ENCODE assay signal across 2 cellular contexts in the genomic region with DNA sequence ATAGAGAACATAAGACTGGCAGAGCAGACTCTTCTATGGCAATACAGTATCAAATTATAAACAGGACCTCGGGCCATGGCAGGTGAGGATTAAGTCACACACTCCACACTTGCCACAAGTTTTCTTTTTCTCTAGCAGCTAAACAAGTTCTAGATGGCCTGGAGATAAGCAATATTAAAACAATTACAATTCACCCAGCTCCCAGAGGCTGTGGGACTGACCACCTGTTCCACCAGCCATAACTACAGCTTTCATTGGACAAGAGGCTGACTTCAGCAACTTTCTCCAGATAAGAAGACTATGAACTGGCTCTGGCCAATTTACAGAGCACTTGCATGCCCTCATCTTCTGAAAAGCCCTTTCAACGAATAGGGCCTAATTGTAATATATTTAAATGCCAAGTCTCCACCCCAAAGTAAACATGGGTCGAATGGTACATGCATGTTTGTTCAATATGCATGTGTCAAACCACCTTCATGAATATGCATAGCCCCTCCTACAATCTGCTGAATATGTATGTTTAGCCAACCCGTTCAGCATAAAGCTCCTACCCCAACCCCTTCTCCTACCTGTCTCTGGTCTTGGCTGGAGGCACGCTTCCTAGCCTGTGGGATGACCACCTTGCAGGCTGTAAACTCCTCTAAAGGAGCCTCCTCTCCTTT.
TF ChIP-seq lines count a peak whose summit lies in the region.

No MANE protein-coding gene starts in this region.

TF ChIP-seq in GM23338, 12 proteins besides CTCF, POLR2A, EP300 and RAD21 (continues in another document):
- TF ChIP-seq POLR2AphosphoS5 (IDR thresholded peaks at IDR 0.05; ENCODE audit: low read depth) (no peak), JUNB (IDR thresholded peaks at IDR 0.05; ENCODE audit: unreplicated experiment) (no peak), ZNF331 (CRISPR knock-in tag; IDR thresholded peaks at IDR 0.05; ENCODE audit: low read depth) (no peak), STAT1 (IDR thresholded peaks at IDR 0.05; ENCODE audit: unreplicated experiment) (no peak), CREB1 (CRISPR knock-in tag; IDR thresholded peaks at IDR 0.05; ENCODE audit: low read depth) (no peak), NANOG (IDR thresholded peaks at IDR 0.05; ENCODE audit: borderline replicate concordance) (no peak)
- TF ChIP-seq, protein P1, sequence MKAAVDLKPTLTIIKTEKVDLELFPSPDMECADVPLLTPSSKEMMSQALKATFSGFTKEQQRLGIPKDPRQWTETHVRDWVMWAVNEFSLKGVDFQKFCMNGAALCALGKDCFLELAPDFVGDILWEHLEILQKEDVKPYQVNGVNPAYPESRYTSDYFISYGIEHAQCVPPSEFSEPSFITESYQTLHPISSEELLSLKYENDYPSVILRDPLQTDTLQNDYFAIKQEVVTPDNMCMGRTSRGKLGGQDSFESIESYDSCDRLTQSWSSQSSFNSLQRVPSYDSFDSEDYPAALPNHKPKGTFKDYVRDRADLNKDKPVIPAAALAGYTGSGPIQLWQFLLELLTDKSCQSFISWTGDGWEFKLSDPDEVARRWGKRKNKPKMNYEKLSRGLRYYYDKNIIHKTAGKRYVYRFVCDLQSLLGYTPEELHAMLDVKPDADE (IDR thresholded peaks at IDR 0.05) = no peak
- TF ChIP-seq, protein P2, sequence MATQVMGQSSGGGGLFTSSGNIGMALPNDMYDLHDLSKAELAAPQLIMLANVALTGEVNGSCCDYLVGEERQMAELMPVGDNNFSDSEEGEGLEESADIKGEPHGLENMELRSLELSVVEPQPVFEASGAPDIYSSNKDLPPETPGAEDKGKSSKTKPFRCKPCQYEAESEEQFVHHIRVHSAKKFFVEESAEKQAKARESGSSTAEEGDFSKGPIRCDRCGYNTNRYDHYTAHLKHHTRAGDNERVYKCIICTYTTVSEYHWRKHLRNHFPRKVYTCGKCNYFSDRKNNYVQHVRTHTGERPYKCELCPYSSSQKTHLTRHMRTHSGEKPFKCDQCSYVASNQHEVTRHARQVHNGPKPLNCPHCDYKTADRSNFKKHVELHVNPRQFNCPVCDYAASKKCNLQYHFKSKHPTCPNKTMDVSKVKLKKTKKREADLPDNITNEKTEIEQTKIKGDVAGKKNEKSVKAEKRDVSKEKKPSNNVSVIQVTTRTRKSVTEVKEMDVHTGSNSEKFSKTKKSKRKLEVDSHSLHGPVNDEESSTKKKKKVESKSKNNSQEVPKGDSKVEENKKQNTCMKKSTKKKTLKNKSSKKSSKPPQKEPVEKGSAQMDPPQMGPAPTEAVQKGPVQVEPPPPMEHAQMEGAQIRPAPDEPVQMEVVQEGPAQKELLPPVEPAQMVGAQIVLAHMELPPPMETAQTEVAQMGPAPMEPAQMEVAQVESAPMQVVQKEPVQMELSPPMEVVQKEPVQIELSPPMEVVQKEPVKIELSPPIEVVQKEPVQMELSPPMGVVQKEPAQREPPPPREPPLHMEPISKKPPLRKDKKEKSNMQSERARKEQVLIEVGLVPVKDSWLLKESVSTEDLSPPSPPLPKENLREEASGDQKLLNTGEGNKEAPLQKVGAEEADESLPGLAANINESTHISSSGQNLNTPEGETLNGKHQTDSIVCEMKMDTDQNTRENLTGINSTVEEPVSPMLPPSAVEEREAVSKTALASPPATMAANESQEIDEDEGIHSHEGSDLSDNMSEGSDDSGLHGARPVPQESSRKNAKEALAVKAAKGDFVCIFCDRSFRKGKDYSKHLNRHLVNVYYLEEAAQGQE (IDR thresholded peaks at IDR 0.05; ENCODE audit: unreplicated experiment) = no peak

TF ChIP-seq in WTC11, 78 proteins besides CTCF, POLR2A, EP300 and RAD21:
- TF ChIP-seq, protein P3, sequence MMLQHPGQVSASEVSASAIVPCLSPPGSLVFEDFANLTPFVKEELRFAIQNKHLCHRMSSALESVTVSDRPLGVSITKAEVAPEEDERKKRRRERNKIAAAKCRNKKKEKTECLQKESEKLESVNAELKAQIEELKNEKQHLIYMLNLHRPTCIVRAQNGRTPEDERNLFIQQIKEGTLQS (CRISPR knock-in tag; conservative IDR thresholded peaks at IDR 0.05) = no peak
- TF ChIP-seq, protein P4, sequence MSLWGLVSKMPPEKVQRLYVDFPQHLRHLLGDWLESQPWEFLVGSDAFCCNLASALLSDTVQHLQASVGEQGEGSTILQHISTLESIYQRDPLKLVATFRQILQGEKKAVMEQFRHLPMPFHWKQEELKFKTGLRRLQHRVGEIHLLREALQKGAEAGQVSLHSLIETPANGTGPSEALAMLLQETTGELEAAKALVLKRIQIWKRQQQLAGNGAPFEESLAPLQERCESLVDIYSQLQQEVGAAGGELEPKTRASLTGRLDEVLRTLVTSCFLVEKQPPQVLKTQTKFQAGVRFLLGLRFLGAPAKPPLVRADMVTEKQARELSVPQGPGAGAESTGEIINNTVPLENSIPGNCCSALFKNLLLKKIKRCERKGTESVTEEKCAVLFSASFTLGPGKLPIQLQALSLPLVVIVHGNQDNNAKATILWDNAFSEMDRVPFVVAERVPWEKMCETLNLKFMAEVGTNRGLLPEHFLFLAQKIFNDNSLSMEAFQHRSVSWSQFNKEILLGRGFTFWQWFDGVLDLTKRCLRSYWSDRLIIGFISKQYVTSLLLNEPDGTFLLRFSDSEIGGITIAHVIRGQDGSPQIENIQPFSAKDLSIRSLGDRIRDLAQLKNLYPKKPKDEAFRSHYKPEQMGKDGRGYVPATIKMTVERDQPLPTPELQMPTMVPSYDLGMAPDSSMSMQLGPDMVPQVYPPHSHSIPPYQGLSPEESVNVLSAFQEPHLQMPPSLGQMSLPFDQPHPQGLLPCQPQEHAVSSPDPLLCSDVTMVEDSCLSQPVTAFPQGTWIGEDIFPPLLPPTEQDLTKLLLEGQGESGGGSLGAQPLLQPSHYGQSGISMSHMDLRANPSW (CRISPR knock-in tag; conservative IDR thresholded peaks at IDR 0.05; ENCODE audit: low read depth) = no peak
- TF ChIP-seq, protein P5, sequence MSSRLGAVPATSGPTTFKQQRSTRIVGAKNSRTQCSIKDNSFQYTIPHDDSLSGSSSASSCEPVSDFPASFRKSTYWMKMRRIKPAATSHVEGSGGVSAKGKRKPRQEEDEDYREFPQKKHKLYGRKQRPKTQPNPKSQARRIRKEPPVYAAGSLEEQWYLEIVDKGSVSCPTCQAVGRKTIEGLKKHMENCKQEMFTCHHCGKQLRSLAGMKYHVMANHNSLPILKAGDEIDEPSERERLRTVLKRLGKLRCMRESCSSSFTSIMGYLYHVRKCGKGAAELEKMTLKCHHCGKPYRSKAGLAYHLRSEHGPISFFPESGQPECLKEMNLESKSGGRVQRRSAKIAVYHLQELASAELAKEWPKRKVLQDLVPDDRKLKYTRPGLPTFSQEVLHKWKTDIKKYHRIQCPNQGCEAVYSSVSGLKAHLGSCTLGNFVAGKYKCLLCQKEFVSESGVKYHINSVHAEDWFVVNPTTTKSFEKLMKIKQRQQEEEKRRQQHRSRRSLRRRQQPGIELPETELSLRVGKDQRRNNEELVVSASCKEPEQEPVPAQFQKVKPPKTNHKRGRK (CRISPR knock-in tag; IDR thresholded peaks at IDR 0.05; ENCODE audit: borderline replicate concordance) = no peak
- TF ChIP-seq SOX15 (CRISPR knock-in tag; IDR thresholded peaks at IDR 0.05) = no peak
- TF ChIP-seq ZBTB21 (CRISPR knock-in tag; IDR thresholded peaks at IDR 0.05; ENCODE audit: borderline replicate concordance) = no peak
- TF ChIP-seq FOXP1 (CRISPR knock-in tag; IDR thresholded peaks at IDR 0.05; ENCODE audit: borderline replicate concordance) = no peak
- TF ChIP-seq IRF2 (CRISPR knock-in tag; IDR thresholded peaks at IDR 0.05; ENCODE audit: borderline replicate concordance, low read depth) = no peak
- TF ChIP-seq EMX1 (CRISPR knock-in tag; IDR thresholded peaks at IDR 0.05) = no peak
- no peak for TF ChIP-seq JUN (CRISPR knock-in tag; IDR thresholded peaks at IDR 0.05)
- TF ChIP-seq HMGA2 (CRISPR knock-in tag; IDR thresholded peaks at IDR 0.05) = no peak
- no peak for TF ChIP-seq SMAD4 (CRISPR knock-in tag; IDR thresholded peaks at IDR 0.05)
- TF ChIP-seq ELF4 (CRISPR knock-in tag; IDR thresholded peaks at IDR 0.05; ENCODE audit: low read depth) = no peak
- no peak for TF ChIP-seq FOXJ3 (CRISPR knock-in tag; IDR thresholded peaks at IDR 0.05; ENCODE audit: borderline replicate concordance)
- TF ChIP-seq NFYB (CRISPR knock-in tag; conservative IDR thresholded peaks at IDR 0.05; ENCODE audit: low read depth) = no peak
- TF ChIP-seq ZNF423 (CRISPR knock-in tag; IDR thresholded peaks at IDR 0.05) = no peak
- TF ChIP-seq, protein P6, sequence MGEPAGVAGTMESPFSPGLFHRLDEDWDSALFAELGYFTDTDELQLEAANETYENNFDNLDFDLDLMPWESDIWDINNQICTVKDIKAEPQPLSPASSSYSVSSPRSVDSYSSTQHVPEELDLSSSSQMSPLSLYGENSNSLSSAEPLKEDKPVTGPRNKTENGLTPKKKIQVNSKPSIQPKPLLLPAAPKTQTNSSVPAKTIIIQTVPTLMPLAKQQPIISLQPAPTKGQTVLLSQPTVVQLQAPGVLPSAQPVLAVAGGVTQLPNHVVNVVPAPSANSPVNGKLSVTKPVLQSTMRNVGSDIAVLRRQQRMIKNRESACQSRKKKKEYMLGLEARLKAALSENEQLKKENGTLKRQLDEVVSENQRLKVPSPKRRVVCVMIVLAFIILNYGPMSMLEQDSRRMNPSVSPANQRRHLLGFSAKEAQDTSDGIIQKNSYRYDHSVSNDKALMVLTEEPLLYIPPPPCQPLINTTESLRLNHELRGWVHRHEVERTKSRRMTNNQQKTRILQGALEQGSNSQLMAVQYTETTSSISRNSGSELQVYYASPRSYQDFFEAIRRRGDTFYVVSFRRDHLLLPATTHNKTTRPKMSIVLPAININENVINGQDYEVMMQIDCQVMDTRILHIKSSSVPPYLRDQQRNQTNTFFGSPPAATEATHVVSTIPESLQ (CRISPR knock-in tag; IDR thresholded peaks at IDR 0.05) = no peak
- TF ChIP-seq CREB1 (CRISPR knock-in tag; IDR thresholded peaks at IDR 0.05) = no peak
- TF ChIP-seq SP1 (CRISPR knock-in tag; conservative IDR thresholded peaks at IDR 0.05) = no peak
- no peak for TF ChIP-seq ETV6 (CRISPR knock-in tag; IDR thresholded peaks at IDR 0.05)
- TF ChIP-seq, protein P7, sequence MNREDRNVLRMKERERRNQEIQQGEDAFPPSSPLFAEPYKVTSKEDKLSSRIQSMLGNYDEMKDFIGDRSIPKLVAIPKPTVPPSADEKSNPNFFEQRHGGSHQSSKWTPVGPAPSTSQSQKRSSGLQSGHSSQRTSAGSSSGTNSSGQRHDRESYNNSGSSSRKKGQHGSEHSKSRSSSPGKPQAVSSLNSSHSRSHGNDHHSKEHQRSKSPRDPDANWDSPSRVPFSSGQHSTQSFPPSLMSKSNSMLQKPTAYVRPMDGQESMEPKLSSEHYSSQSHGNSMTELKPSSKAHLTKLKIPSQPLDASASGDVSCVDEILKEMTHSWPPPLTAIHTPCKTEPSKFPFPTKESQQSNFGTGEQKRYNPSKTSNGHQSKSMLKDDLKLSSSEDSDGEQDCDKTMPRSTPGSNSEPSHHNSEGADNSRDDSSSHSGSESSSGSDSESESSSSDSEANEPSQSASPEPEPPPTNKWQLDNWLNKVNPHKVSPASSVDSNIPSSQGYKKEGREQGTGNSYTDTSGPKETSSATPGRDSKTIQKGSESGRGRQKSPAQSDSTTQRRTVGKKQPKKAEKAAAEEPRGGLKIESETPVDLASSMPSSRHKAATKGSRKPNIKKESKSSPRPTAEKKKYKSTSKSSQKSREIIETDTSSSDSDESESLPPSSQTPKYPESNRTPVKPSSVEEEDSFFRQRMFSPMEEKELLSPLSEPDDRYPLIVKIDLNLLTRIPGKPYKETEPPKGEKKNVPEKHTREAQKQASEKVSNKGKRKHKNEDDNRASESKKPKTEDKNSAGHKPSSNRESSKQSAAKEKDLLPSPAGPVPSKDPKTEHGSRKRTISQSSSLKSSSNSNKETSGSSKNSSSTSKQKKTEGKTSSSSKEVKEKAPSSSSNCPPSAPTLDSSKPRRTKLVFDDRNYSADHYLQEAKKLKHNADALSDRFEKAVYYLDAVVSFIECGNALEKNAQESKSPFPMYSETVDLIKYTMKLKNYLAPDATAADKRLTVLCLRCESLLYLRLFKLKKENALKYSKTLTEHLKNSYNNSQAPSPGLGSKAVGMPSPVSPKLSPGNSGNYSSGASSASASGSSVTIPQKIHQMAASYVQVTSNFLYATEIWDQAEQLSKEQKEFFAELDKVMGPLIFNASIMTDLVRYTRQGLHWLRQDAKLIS (CRISPR knock-in tag; IDR thresholded peaks at IDR 0.05; ENCODE audit: borderline replicate concordance) = no peak
